Comparison of ENCODE assay signal across 1 cellular context in genomic region chr6:7432391-7433207, GRCh38.
TF ChIP-seq lines count a peak whose summit lies in the region.

No MANE protein-coding gene starts in this region.

TF ChIP-seq in HepG2, 621 proteins besides CTCF, POLR2A, EP300 and RAD21 (continued from another document and continues in another):
- TF ChIP-seq ZHX2 (IDR thresholded peaks at IDR 0.05; ENCODE audit: low read depth) (no peak), ZHX2 (CRISPR knock-in tag; IDR thresholded peaks at IDR 0.05; ENCODE audit: borderline replicate concordance) (no peak), FOXO4 (CRISPR knock-in tag; conservative IDR thresholded peaks at IDR 0.05) (no peak), SSRP1 (CRISPR knock-in tag; IDR thresholded peaks at IDR 0.05) (no peak), ZNF772 (CRISPR knock-in tag; IDR thresholded peaks at IDR 0.05) (no peak), FOXA1 (IDR thresholded peaks at IDR 0.05) (no peak), FOXA1 (CRISPR knock-in tag; IDR thresholded peaks at IDR 0.05) (no peak), MTA1 (CRISPR knock-in tag; IDR thresholded peaks at IDR 0.05; ENCODE audit: borderline replicate concordance) (no peak), KDM5B (CRISPR knock-in tag; IDR thresholded peaks at IDR 0.05; ENCODE audit: borderline replicate concordance) (0 out of 2 replicates have a peak, but pooled peaks have one; percentile 54), ZNF24 (IDR thresholded peaks at IDR 0.05) (no peak), SUZ12 (IDR thresholded peaks at IDR 0.05; ENCODE audit: low read depth, low read length) (no peak), TMF1 (CRISPR knock-in tag; IDR thresholded peaks at IDR 0.05; ENCODE audit: low read depth) (no peak), DNMT1 (CRISPR knock-in tag; IDR thresholded peaks at IDR 0.05) (no peak), ISX (CRISPR knock-in tag; conservative IDR thresholded peaks at IDR 0.05) (no peak), MYC (CRISPR knock-in tag; IDR thresholded peaks at IDR 0.05; ENCODE audit: borderline replicate concordance) (peak; percentile 29; the same call in 1 of the 2 replicates), ZNF552 (CRISPR knock-in tag; IDR thresholded peaks at IDR 0.05; ENCODE audit: borderline replicate concordance) (no peak), SALL1 (CRISPR knock-in tag; IDR thresholded peaks at IDR 0.05) (peak; percentile 63), ZNF749 (CRISPR knock-in tag; IDR thresholded peaks at IDR 0.05; ENCODE audit: borderline replicate concordance) (0 out of 2 replicates have a peak, but pooled peaks have one; percentile 37), ARNT (IDR thresholded peaks at IDR 0.05) (no peak), CREB1 (IDR thresholded peaks at IDR 0.05) (no peak), CREB1 (CRISPR knock-in tag; IDR thresholded peaks at IDR 0.05) (no peak; the same call in 1 of the 2 replicates), NRL (CRISPR knock-in tag; IDR thresholded peaks at IDR 0.05; ENCODE audit: borderline replicate concordance) (peak; percentile 58), ZNF235 (CRISPR knock-in tag; IDR thresholded peaks at IDR 0.05; ENCODE audit: borderline replicate concordance) (no peak), ZNF614 (CRISPR knock-in tag; IDR thresholded peaks at IDR 0.05; ENCODE audit: borderline replicate concordance) (peak; percentile 23; the same call in 1 of the 2 replicates), YEATS4 (CRISPR knock-in tag; IDR thresholded peaks at IDR 0.05; ENCODE audit: borderline replicate concordance) (0 out of 2 replicates have a peak, but pooled peaks have one; percentile 1), HNRNPUL1 (IDR thresholded peaks at IDR 0.05; ENCODE audit: low read depth, low read length) (no peak), ZNF232 (CRISPR knock-in tag; IDR thresholded peaks at IDR 0.05; ENCODE audit: borderline replicate concordance) (0 out of 2 replicates have a peak, but pooled peaks have one; percentile 64), ZNF383 (CRISPR knock-in tag; IDR thresholded peaks at IDR 0.05; ENCODE audit: borderline replicate concordance) (no peak), RNF2 (conservative IDR thresholded peaks at IDR 0.05; ENCODE audit: low read depth) (peak; percentile 54; the same call in 1 of the 2 replicates), MATR3 (CRISPR knock-in tag; IDR thresholded peaks at IDR 0.05) (no peak), ZNF441 (CRISPR knock-in tag; IDR thresholded peaks at IDR 0.05; ENCODE audit: borderline replicate concordance) (no peak), ZNF569 (CRISPR knock-in tag; IDR thresholded peaks at IDR 0.05; ENCODE audit: borderline replicate concordance) (0 out of 2 replicates have a peak, but pooled peaks have one; percentile 86), NCOA2 (CRISPR knock-in tag; IDR thresholded peaks at IDR 0.05) (no peak), HNRNPLL (IDR thresholded peaks at IDR 0.05; ENCODE audit: low read depth, low read length, poor library complexity, severe bottlenecking) (no peak), HNRNPL (IDR thresholded peaks at IDR 0.05; ENCODE audit: low read depth, low read length) (no peak), ZNF468 (CRISPR knock-in tag; IDR thresholded peaks at IDR 0.05) (no peak), ZNF839 (CRISPR knock-in tag; IDR thresholded peaks at IDR 0.05; ENCODE audit: borderline replicate concordance) (no peak), PHF21A (CRISPR knock-in tag; IDR thresholded peaks at IDR 0.05) (no peak), ZNF879 (CRISPR knock-in tag; IDR thresholded peaks at IDR 0.05) (no peak), HMG20A (CRISPR knock-in tag; IDR thresholded peaks at IDR 0.05; ENCODE audit: borderline replicate concordance) (no peak), ZNF121 (CRISPR knock-in tag; IDR thresholded peaks at IDR 0.05) (no peak), HDAC6 (IDR thresholded peaks at IDR 0.05; ENCODE audit: low read depth, low read length) (no peak), HOXA5 (CRISPR knock-in tag; IDR thresholded peaks at IDR 0.05) (no peak), ZNF557 (CRISPR knock-in tag; IDR thresholded peaks at IDR 0.05) (0 out of 2 replicates have a peak, but pooled peaks have one; percentile 43), GATAD1 (CRISPR knock-in tag; IDR thresholded peaks at IDR 0.05) (no peak), ZNF205 (CRISPR knock-in tag; IDR thresholded peaks at IDR 0.05) (0 out of 2 replicates have a peak, but pooled peaks have one; percentile 8), ZNF574 (CRISPR knock-in tag; IDR thresholded peaks at IDR 0.05) (no peak), HDAC1 (CRISPR knock-in tag; IDR thresholded peaks at IDR 0.05) (no peak; the same call in 1 of the 2 replicates), KLF12 (CRISPR knock-in tag; IDR thresholded peaks at IDR 0.05; ENCODE audit: borderline replicate concordance) (no peak), TBL1XR1 (IDR thresholded peaks at IDR 0.05; ENCODE audit: borderline replicate concordance, low read length, partially characterized antibody) (no peak), SAFB2 (CRISPR knock-in tag; IDR thresholded peaks at IDR 0.05; ENCODE audit: borderline replicate concordance, low read depth) (no peak), KLF13 (CRISPR knock-in tag; IDR thresholded peaks at IDR 0.05) (0 out of 2 replicates have a peak, but pooled peaks have one; percentile 23), ZNF891 (CRISPR knock-in tag; IDR thresholded peaks at IDR 0.05) (no peak; the same call in 1 of the 2 replicates), TCF12 (IDR thresholded peaks at IDR 0.05) (no peak), TCF12 (CRISPR knock-in tag; IDR thresholded peaks at IDR 0.05) (no peak), SNAI1 (CRISPR knock-in tag; IDR thresholded peaks at IDR 0.05; ENCODE audit: borderline replicate concordance) (no peak), ZNF547 (CRISPR knock-in tag; IDR thresholded peaks at IDR 0.05) (no peak)
- TF ChIP-seq, protein P1, sequence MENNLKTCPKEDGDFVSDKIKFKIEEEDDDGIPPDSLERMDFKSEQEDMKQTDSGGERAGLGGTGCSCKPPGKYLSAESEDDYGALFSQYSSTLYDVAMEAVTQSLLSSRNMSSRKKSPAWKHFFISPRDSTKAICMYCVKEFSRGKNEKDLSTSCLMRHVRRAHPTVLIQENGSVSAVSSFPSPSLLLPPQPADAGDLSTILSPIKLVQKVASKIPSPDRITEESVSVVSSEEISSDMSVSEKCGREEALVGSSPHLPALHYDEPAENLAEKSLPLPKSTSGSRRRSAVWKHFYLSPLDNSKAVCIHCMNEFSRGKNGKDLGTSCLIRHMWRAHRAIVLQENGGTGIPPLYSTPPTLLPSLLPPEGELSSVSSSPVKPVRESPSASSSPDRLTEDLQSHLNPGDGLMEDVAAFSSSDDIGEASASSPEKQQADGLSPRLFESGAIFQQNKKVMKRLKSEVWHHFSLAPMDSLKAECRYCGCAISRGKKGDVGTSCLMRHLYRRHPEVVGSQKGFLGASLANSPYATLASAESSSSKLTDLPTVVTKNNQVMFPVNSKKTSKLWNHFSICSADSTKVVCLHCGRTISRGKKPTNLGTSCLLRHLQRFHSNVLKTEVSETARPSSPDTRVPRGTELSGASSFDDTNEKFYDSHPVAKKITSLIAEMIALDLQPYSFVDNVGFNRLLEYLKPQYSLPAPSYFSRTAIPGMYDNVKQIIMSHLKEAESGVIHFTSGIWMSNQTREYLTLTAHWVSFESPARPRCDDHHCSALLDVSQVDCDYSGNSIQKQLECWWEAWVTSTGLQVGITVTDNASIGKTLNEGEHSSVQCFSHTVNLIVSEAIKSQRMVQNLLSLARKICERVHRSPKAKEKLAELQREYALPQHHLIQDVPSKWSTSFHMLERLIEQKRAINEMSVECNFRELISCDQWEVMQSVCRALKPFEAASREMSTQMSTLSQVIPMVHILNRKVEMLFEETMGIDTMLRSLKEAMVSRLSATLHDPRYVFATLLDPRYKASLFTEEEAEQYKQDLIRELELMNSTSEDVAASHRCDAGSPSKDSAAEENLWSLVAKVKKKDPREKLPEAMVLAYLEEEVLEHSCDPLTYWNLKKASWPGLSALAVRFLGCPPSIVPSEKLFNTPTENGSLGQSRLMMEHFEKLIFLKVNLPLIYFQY (CRISPR knock-in tag; IDR thresholded peaks at IDR 0.05; ENCODE audit: borderline replicate concordance), result no peak
- TF ChIP-seq, protein P2, sequence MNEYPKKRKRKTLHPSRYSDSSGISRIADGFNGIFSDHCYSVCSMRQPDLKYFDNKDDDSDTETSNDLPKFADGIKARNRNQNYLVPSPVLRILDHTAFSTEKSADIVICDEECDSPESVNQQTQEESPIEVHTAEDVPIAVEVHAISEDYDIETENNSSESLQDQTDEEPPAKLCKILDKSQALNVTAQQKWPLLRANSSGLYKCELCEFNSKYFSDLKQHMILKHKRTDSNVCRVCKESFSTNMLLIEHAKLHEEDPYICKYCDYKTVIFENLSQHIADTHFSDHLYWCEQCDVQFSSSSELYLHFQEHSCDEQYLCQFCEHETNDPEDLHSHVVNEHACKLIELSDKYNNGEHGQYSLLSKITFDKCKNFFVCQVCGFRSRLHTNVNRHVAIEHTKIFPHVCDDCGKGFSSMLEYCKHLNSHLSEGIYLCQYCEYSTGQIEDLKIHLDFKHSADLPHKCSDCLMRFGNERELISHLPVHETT (CRISPR knock-in tag; conservative IDR thresholded peaks at IDR 0.05), result no peak
- TF ChIP-seq, protein P3, sequence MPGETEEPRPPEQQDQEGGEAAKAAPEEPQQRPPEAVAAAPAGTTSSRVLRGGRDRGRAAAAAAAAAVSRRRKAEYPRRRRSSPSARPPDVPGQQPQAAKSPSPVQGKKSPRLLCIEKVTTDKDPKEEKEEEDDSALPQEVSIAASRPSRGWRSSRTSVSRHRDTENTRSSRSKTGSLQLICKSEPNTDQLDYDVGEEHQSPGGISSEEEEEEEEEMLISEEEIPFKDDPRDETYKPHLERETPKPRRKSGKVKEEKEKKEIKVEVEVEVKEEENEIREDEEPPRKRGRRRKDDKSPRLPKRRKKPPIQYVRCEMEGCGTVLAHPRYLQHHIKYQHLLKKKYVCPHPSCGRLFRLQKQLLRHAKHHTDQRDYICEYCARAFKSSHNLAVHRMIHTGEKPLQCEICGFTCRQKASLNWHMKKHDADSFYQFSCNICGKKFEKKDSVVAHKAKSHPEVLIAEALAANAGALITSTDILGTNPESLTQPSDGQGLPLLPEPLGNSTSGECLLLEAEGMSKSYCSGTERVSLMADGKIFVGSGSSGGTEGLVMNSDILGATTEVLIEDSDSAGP (CRISPR knock-in tag; IDR thresholded peaks at IDR 0.05; ENCODE audit: borderline replicate concordance), result peak; percentile 21; the same call in 1 of the 2 replicates
